Comparison of ENCODE assay signal across 8 cellular contexts in the genomic region with DNA sequence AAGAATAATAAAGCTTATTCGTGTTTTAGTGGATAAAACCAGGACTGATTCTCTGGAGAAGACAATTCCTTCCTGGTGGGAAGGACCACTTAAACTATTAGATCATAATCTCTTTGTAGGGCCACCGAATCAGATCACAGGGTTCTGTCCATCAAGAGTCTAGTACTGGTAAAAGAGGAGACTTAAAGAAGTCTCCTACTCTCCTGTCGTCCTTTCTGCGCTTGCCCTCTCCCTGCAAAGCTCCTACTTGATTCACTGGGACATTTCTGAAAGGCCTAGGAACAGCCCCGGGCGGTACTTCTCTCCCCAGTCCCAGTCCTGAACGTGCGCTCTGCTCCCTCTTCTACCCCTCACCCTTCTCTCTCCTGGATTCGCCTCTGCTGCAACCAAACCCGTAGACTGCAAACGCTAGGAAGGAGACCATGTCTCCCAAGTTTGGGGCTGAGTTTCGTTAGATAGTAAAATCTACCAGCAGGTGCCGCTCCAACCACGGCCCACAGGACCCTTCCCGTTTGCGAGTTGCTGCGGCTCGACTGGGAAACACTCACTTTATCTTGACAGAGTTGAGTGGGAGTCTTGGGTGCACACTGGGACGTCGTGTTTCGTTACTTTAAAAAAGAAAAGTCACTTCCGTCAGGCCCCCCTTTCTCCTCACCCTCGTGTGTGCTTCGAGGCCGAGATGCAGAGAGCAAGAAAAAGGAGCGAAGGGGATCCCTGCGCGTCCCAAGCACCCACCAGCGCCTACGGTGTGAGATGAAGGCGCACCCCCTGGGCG. TPM values are rescaled to one million over a fixed set of nuclear protein-coding genes. Genes with fewer than 3 reads are reported as not detected.
DNase-seq lines count a peak whose midpoint lies in the region; ATAC-seq and TF ChIP-seq lines count a peak whose summit lies in the region.

No MANE protein-coding gene starts in this region.

- BruUV-seq in Calu3 (replicated peaks; lab: Mats Ljungman, UMichigan), result no TSS peak

- no peaks in the 10 kb centered on the region for H3K9me3 Mint-ChIP-seq in Calu3 (ENCODE audit: low read depth, unreplicated experiment)
- H3K9me3 Mint-ChIP-seq in activated naive CD4-positive, alpha-beta T cell treated with anti-CD3 and anti-CD28 coated beads, Interleukin-2, amount 10 ng/mL, durations not matched to agents 7 days and 5 days, result no peaks in the 10 kb centered on the region
- no peaks in the 10 kb centered on the region for H3K9me3 Mint-ChIP-seq in type B pancreatic cell

- peaks cover 69% of the 10 kb centered on the region for H3K27me3 Mint-ChIP-seq in Calu3 (ENCODE audit: unreplicated experiment)
- H3K27me3 Mint-ChIP-seq in activated naive CD4-positive, alpha-beta T cell treated with anti-CD3 and anti-CD28 coated beads, Interleukin-2, amount 10 ng/mL, durations not matched to agents 7 days and 5 days, result peaks cover 69% of the 10 kb centered on the region
- H3K27me3 Mint-ChIP-seq in type B pancreatic cell, result peaks cover 89% of the 10 kb centered on the region

- H3K27ac Mint-ChIP-seq in Calu3 (ENCODE audit: unreplicated experiment) (no peak overlapping the region), type B pancreatic cell (peak overlapping the region; percentile 13)
- H3K27ac Mint-ChIP-seq in activated naive CD4-positive, alpha-beta T cell treated with anti-CD3 and anti-CD28 coated beads, Interleukin-2, amount 10 ng/mL, durations not matched to agents 7 days and 5 days, result no peak overlapping the region

- no peak for ATAC-seq in HG02938 (IDR thresholded peaks at IDR 0.05; ENCODE audit: unreplicated experiment)

- no peaks in the 10 kb centered on the region for H3K4me1 Mint-ChIP-seq in Calu3 (ENCODE audit: low read depth, unreplicated experiment)
- peaks cover 10% of the 10 kb centered on the region for H3K4me1 Mint-ChIP-seq in activated naive CD4-positive, alpha-beta T cell treated with anti-CD3 and anti-CD28 coated beads, Interleukin-2, amount 10 ng/mL, durations not matched to agents 7 days and 5 days
- H3K4me1 Mint-ChIP-seq in type B pancreatic cell (ENCODE audit: unreplicated experiment), result peaks cover 5% of the 10 kb centered on the region

- CTCF ChIA-PET in Calu3 (lab: Charles Lee), result interaction anchor here (0.6 to 0.7 kb wide), 3 partner anchors 17 to 146 kb away, joined by 3 to 6 read pairs (median 4); no protein-coding TSS in a partner anchor
- CTCF ChIA-PET in activated naive CD4-positive, alpha-beta T cell treated with anti-CD3 and anti-CD28 coated beads, Interleukin-2, amount 10 ng/mL, durations not matched to agents 7 days and 5 days (lab: Charles Lee), result interaction anchor here (0.7 to 7.7 kb wide), 19 partner anchors 14 to 213 kb away, joined by 3 to 67 read pairs (median 5); a partner anchor contains a TSS

- DNase-seq in Calu3, result peak; percentile 61
- DNase-seq in KG1 (lab: John Stamatoyannopoulos, UW), result peak; percentile 46
- peak; percentile 6 for DNase-seq in SIG-M5 (lab: John Stamatoyannopoulos, UW)
- DNase-seq in activated naive CD4-positive, alpha-beta T cell treated with anti-CD3 and anti-CD28 coated beads, Interleukin-2, amount 10 ng/mL, durations not matched to agents 7 days and 5 days, result peak; percentile 78
- peak; percentile 67 to 92 (median 80) for DNase-seq in head of caudate nucleus
- peak; percentile 67 for DNase-seq in pons (ENCODE audit: low spot score)
- DNase-seq in type B pancreatic cell (ENCODE audit: extremely low spot score, unreplicated experiment), result peak; percentile 73

- H3K4me3 Mint-ChIP-seq in Calu3 (ENCODE audit: low read depth, unreplicated experiment), result no peak overlapping the region
- peak overlapping the region; percentile 56 for H3K4me3 Mint-ChIP-seq in activated naive CD4-positive, alpha-beta T cell treated with anti-CD3 and anti-CD28 coated beads, Interleukin-2, amount 10 ng/mL, durations not matched to agents 7 days and 5 days
- peak overlapping the region; percentile 87 for H3K4me3 Mint-ChIP-seq in type B pancreatic cell

- TF ChIP-seq CTCF in Calu3 (IDR thresholded peaks at IDR 0.05; ENCODE audit: unreplicated experiment) (peak; percentile 42), type B pancreatic cell (conservative IDR thresholded peaks at IDR 0.05) (peak; percentile 79)

- H3K36me3 Mint-ChIP-seq in Calu3 (ENCODE audit: insufficient read depth, unreplicated experiment), result no peaks in the 10 kb centered on the region
- no peaks in the 10 kb centered on the region for H3K36me3 Mint-ChIP-seq in activated naive CD4-positive, alpha-beta T cell treated with anti-CD3 and anti-CD28 coated beads, Interleukin-2, amount 10 ng/mL, durations not matched to agents 7 days and 5 days
- H3K36me3 Mint-ChIP-seq in type B pancreatic cell, result no peaks in the 10 kb centered on the region

- intact Hi-C loops in Calu3 (cut with micrococcal nuclease; ENCODE audit: unreplicated experiment) (loop anchor here (2.0 to 10.0 kb wide), 3 partner anchors 73 to 485 kb away; a partner anchor contains a TSS), head of caudate nucleus (cut with DNase I) (loop anchor here (5.0 to 10.0 kb wide), 2 partner anchors 85 to 158 kb away; no protein-coding TSS in a partner anchor)

RNA-seq across cellular contexts. Expression of a gene that starts 1.0 kb away (rescaled TPM):
- not detected in 2 replicates for total RNA-seq in Calu3 (2022)
- not detected in 2 replicates for total RNA-seq in type B pancreatic cell (ENCODE audit: low replicate concordance)

RNA-seq across cellular contexts. Expression of a gene that starts 21.5 kb away (rescaled TPM):
- total RNA-seq in Calu3 (2022) (0.14 TPM in 1 of 2 replicates, not detected in the other), type B pancreatic cell (ENCODE audit: low replicate concordance) (1.6 and 5.0 TPM in 2 replicates)

RNA-seq across cellular contexts. Expression of a gene that starts 30.9 kb away (rescaled TPM):
- total RNA-seq in Calu3 (2022) (not detected in 2 replicates), type B pancreatic cell (ENCODE audit: low replicate concordance) (not detected in 2 replicates)

RNA-seq across cellular contexts. Expression of a gene that starts 46.1 kb away (rescaled TPM):
- not detected in 2 replicates for total RNA-seq in Calu3 (2022)
- not detected in 2 replicates for total RNA-seq in type B pancreatic cell (ENCODE audit: low replicate concordance)

Comparison
In these comparisons a context has a peak if more than half of its experiments do, and no peak if none do; other contexts are left out.
1. DNase-seq: peak in every context shown above with its lines; median percentile 80 in head of caudate nucleus; 78 in activated naive CD4-positive, alpha-beta T cell treated with anti-CD3 and anti-CD28 coated beads, Interleukin-2, amount 10 ng/mL, durations not matched to agents 7 days and 5 days; 73 in type B pancreatic cell; 67 in pons; 61 in Calu3; 46 in KG1; 6 in SIG-M5.